ENCODE assay signal across 10 cellular contexts in the genomic region with DNA sequence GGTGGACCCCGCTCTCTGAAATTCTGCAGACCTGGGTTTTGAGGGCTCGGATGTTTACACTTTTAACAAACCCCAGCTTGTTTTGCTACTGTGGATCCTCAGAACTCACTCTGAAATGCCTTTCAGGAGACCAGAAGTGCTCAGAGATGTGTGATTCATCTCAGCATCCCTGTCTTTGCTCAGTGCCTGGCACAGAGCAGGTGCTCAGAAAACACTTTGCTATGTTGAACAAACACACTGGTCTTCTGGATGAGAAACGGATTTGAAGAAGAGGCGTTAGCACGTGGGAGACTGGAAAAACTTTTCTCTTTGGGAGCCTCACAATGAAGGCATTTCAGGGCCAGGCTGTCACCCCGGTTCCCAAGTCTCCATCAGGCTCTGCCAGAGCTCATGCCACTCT.
"Had no signal": no experiment of that assay in that cellular context is flagged by ENCODE, and none has a peak within 500 bp of the region (broad histone marks: within the 10 kb centered on the region; RNA-seq: fewer than 3 reads in every experiment).

No MANE protein-coding gene starts in this region.

- H3K27ac ChIP-seq: right atrium auricular region, tibial artery, vagina had no signal

- H3K4me1 ChIP-seq: right atrium auricular region, tibial artery, vagina had no signal

- H3K4me3 ChIP-seq: right atrium auricular region, tibial artery, vagina had no signal

- DNase-seq: activated CD4-positive, alpha-beta T cell treated with anti-CD3 and anti-CD28 coated beads, Interleukin-2, amount 50 U/mL, for 4 hours; activated naive CD4-positive, alpha-beta T cell; activated T-cell treated with anti-CD3 and anti-CD28 coated beads for 4 hours; stimulated activated CD4-positive, alpha-beta T cell treated with anti-CD3 and anti-CD28 coated beads, Interleukin-2, amount 100 ng/mL, for 48 hours; stimulated activated naive B cell treated with anti-CD40 and anti-IgM and Interleukin-4, amounts not matched to agents 10 μg/mL and 1 μg/mL and 100 μg/mL, for 72 hours; tibial artery had no signal

- H3K4me3 Mint-ChIP-seq: stimulated activated naive B cell treated with anti-CD40 and anti-IgM and Interleukin-4, amounts not matched to agents 10 μg/mL and 1 μg/mL and 100 μg/mL, for 72 hours had no signal

- H3K27ac Mint-ChIP-seq: progenitor cell of endocrine pancreas; stimulated activated naive B cell treated with anti-CD40 and anti-IgM and Interleukin-4, amounts not matched to agents 10 μg/mL and 1 μg/mL and 100 μg/mL, for 72 hours had no signal

- H3K9me3 ChIP-seq: right atrium auricular region, tibial artery, vagina had no signal

- H3K27me3 ChIP-seq: right atrium auricular region, tibial artery, vagina had no signal

- H3K36me3 Mint-ChIP-seq: stimulated activated naive B cell treated with anti-CD40 and anti-IgM and Interleukin-4, amounts not matched to agents 10 μg/mL and 1 μg/mL and 100 μg/mL, for 72 hours had no signal

- H3K9me3 Mint-ChIP-seq: stimulated activated naive B cell treated with anti-CD40 and anti-IgM and Interleukin-4, amounts not matched to agents 10 μg/mL and 1 μg/mL and 100 μg/mL, for 72 hours had no signal

- H3K27me3 Mint-ChIP-seq: progenitor cell of endocrine pancreas had no signal

- ATAC-seq: activated CD4-positive, CD25-positive, alpha-beta regulatory T cell treated with anti-CD3 and anti-CD28 coated beads, Interleukin-2, amount 50 U/mL, for 24 hours; stimulated activated naive B cell treated with anti-CD40 and anti-IgM and Interleukin-4, amounts not matched to agents 10 μg/mL and 1 μg/mL and 100 μg/mL, for 72 hours had no signal
